ENCODE assay signal across 15 cellular contexts in genomic region chr18:39454866-39455265, GRCh38.
"Had no signal": no experiment of that assay in that cellular context is flagged by ENCODE, and none has a peak within 500 bp of the region (broad histone marks: within the 10 kb centered on the region; RNA-seq: fewer than 3 reads in every experiment).

No MANE protein-coding gene starts in this region.

- H3K4me1 ChIP-seq: psoas muscle had no signal

- DNase-seq: activated effector memory CD4-positive, alpha-beta T cell treated with Interleukin-2 at 50 U/mL for 16 hours; amniotic stem cell; cerebellar nuclear complex; mucosa of descending colon; psoas muscle; sigmoid colon; stimulated activated CD4-positive, alpha-beta T cell treated with anti-CD3 and anti-CD28 coated beads, Interleukin-2, amount 100 ng/mL, for 48 hours; stimulated activated naive CD4-positive, alpha-beta T cell treated with Interleukin-2 at 50 U/mL for 16 hours had no signal

- H3K27ac ChIP-seq: psoas muscle, suprapubic skin, upper lobe of left lung had no signal

- ATAC-seq: activated CD4-positive, CD25-positive, alpha-beta regulatory T cell treated with anti-CD3 and anti-CD28 coated beads, Interleukin-2, amount 50 U/mL, for 24 hours; activated naive CD4-positive, alpha-beta T cell treated with anti-CD3 and anti-CD28 coated beads, Interleukin-2, amount 50 U/mL, for 72 hours; body of pancreas; mucosa of descending colon; natural killer cell treated with Interleukin-12 subunit alpha and Interleukin-12 subunit beta and Interleukin-15 and Interleukin-18, amount 100 ng/mL, for 72 hours; psoas muscle had no signal

- H3K9me3 ChIP-seq: body of pancreas, mucosa of descending colon, psoas muscle, sigmoid colon, suprapubic skin, upper lobe of left lung had no signal

- H3K27me3 ChIP-seq: body of pancreas, sigmoid colon, suprapubic skin, upper lobe of left lung had no signal

- H3K4me3 ChIP-seq: body of pancreas, lung, mucosa of descending colon, psoas muscle, sigmoid colon had no signal

- H3K36me3 ChIP-seq: sigmoid colon, suprapubic skin, upper lobe of left lung had no signal
